ENCODE assay signal across 8 cellular contexts in genomic region chr10:102420810-102421644, GRCh38. TPM values are rescaled to one million over a fixed set of nuclear protein-coding genes. Genes with fewer than 3 reads are reported as not detected.
DNase-seq lines count a peak whose midpoint lies in the region; ATAC-seq and TF ChIP-seq lines count a peak whose summit lies in the region.

FBXL15 (plus strand) TSS chr10:102420836; CDS start chr10:102421130, 294 bp downstream.

- no peak for TF ChIP-seq POLR2A in testis (IDR thresholded peaks at IDR 0.05)

- no peaks in the 10 kb centered on the region; the same call in 1 of the 2 replicates for H3K27me3 ChIP-seq in GM06990 (replicated peaks; ENCODE audit: control insufficient read depth, insufficient read depth, low read length)
- no peaks in the 10 kb centered on the region for H3K27me3 ChIP-seq in testis

- H3K36me3 ChIP-seq in GM06990 (ENCODE audit: control insufficient read depth, insufficient read depth, low read length) (peaks cover 7% of the 10 kb centered on the region), testis (ENCODE audit: low read depth, missing control alignments) (no peaks in the 10 kb centered on the region)

- H3K36me3 Mint-ChIP-seq in activated naive CD4-positive, alpha-beta T cell treated with anti-CD3 and anti-CD28 coated beads, Interleukin-2, amount 50 U/mL, for 72 hours: no peaks in the 10 kb centered on the region

- H3K4me1 ChIP-seq in testis: peaks cover 23% of the 10 kb centered on the region

- peak within 1 kb of the TSS; percentile 74 to 80 for H3K27ac ChIP-seq in testis

- peak within 1 kb of the TSS; percentile 73 to 94 for H3K27ac Mint-ChIP-seq in activated naive CD4-positive, alpha-beta T cell treated with anti-CD3 and anti-CD28 coated beads, Interleukin-2, amount 50 U/mL, for 72 hours

- 0% methylated on average over 2 to 60 of the region's 67 CpGs for WGBS in testis, 2 donors

- H3K4me3 ChIP-seq in GM06990 (replicated peaks; ENCODE audit: low read depth, low read length) (peak within 1 kb of the TSS; percentile 83), testis (peak within 1 kb of the TSS; percentile 80 to 96)

- ATAC-seq in HG02610 (IDR thresholded peaks at IDR 0.05; ENCODE audit: unreplicated experiment) (peak; percentile 67), omental fat pad (ENCODE audit: low FRiP score) (peak; percentile 94)
- peak; percentile 74 to 78 for ATAC-seq in activated naive CD4-positive, alpha-beta T cell treated with anti-CD3 and anti-CD28 coated beads, Interleukin-2, amount 50 U/mL, for 72 hours

- DNase-seq in GM06990 (ENCODE audit: extremely low read depth, insufficient read length) (peak; percentile 96), NCI-H1092 treated with DMSO at 0.1 percent for 48 hours (lab: John Stamatoyannopoulos, UW) (peak; percentile 93), SKM-1 (lab: John Stamatoyannopoulos, UW; ENCODE audit: unreplicated experiment) (peak; percentile 94), glomerular endothelial cell (ENCODE audit: extremely low read depth, low read depth, low spot score) (peak; percentile 90), omental fat pad (ENCODE audit: low spot score) (peak; percentile 95), testis (peak; percentile 96)
- peak; percentile 95 to 98 for DNase-seq in activated naive CD4-positive, alpha-beta T cell treated with anti-CD3 and anti-CD28 coated beads, Interleukin-2, amount 50 U/mL, for 72 hours (ENCODE audit: low spot score in 2 of 2)

- intact Hi-C loops in testis (cut with DNase I; ENCODE audit: low total_unique reads): loop anchor here (10.0 kb wide), 2 partner anchors 54 to 164 kb away; no protein-coding TSS in a partner anchor

- no peaks in the 10 kb centered on the region for H3K9me3 Mint-ChIP-seq in activated naive CD4-positive, alpha-beta T cell treated with anti-CD3 and anti-CD28 coated beads, Interleukin-2, amount 50 U/mL, for 72 hours

- H3K9me3 ChIP-seq in testis: no peaks in the 10 kb centered on the region

- TF ChIP-seq CTCF in GM06990 (IDR thresholded peaks at IDR 0.05; ENCODE audit: insufficient read depth, low read length, poor library complexity, severe bottlenecking) (no peak), omental fat pad (IDR thresholded peaks at IDR 0.05) (no peak), testis (IDR thresholded peaks at IDR 0.05) (peak in 1 of 3 experiments; percentile 41)

RNA-seq across cellular contexts. Expression of gene FBXL15, which starts in this region (rescaled TPM):
- 10 to 100 TPM; 12.9 to 27.4 TPM for total RNA-seq in activated naive CD4-positive, alpha-beta T cell treated with anti-CD3 and anti-CD28 coated beads, Interleukin-2, amount 50 U/mL, for 72 hours
- 9.6 and 11.5 TPM in 2 replicates for total RNA-seq in glomerular endothelial cell
- total RNA-seq in omental fat pad: 10 to 100 TPM; 11.7 to 16.8 (median 15.0) TPM
- 10 to 100 TPM; 28.9 to 32.2 TPM for total RNA-seq in testis
- 9.2 TPM for polyA plus RNA-seq in testis (ENCODE audit: insufficient read depth, low read depth, low replicate concordance)

Comparison
In these comparisons a context has a peak if more than half of its experiments do, and no peak if none do; other contexts are left out.
1. Peak in every context shown above with its lines: DNase-seq, ATAC-seq, H3K4me3 ChIP-seq and H3K27ac ChIP-seq.